18 cellular contexts compared by ENCODE assay signal in the genomic region with DNA sequence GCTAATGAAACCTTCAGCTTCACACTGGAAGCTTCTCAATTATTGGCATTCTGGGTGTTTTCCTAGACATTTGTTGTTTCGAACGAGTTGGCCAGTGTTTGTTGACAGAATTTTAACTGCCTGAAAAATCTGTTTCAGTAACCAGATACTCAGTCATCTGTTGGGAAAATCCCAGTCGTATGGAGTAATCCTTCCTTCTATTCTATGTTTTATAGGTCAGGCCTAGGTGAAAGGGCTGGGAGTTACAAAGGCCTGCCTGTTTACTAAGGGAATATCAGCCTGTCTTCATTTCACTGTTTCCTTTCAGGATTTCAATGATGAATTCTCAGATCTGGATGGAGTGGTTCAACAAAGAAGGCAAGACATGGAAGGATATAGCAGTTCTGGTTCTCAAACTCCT. TPM values are rescaled to one million over a fixed set of nuclear protein-coding genes. Genes with fewer than 3 reads are reported as not detected.
A peak's percentile ranks its signal among the peaks of the same experiment; 100 is the strongest.
DNase-seq lines count a peak whose midpoint lies in the region; TF ChIP-seq lines count a peak whose summit lies in the region.
"Had no signal": no experiment of that assay in that cellular context is flagged by ENCODE, and none has a peak within 500 bp of the region (broad histone marks: within the 10 kb centered on the region; RNA-seq: fewer than 3 reads in every experiment).

No MANE protein-coding gene starts in this region.

- TF ChIP-seq CTCF in HFFc6 (IDR thresholded peaks at IDR 0.05) (no peak), tibial artery (IDR thresholded peaks at IDR 0.05) (no peak)

- peak overlapping the region; percentile 83 for H3K27ac ChIP-seq in angular gyrus (ENCODE audit: low read depth, low read length)
- peak overlapping the region; percentile 25 to 60 for H3K27ac ChIP-seq in tibial artery
- H3K27ac ChIP-seq: HL-60, right atrium auricular region had no signal

- no peaks in the 10 kb centered on the region for H3K9me3 ChIP-seq in tibial artery
- H3K9me3 ChIP-seq: right atrium auricular region had no signal

- H3K4me1 ChIP-seq in tibial artery, result peaks cover 0 to 43% (median 14%) of the 10 kb centered on the region in 4 donors

- H3K4me3 Mint-ChIP-seq in HFFc6, result no peak overlapping the region
- H3K4me3 Mint-ChIP-seq: activated naive CD8-positive, alpha-beta T cell treated with anti-CD3 and anti-CD28 coated beads, Interleukin-2, amount 50 U/mL, for 24 hours; naive B cell; stimulated activated memory B cell treated with anti-CD40 and anti-IgM and Interleukin-4, amounts not matched to agents 10 μg/mL and 1 μg/mL and 100 μg/mL, for 72 hours had no signal

- peaks cover 74% of the 10 kb centered on the region for H3K36me3 Mint-ChIP-seq in HFFc6 (ENCODE audit: low read depth)

- no peak overlapping the region for H3K4me3 ChIP-seq in tibial artery
- H3K4me3 ChIP-seq: right atrium auricular region had no signal

- no peaks in the 10 kb centered on the region for H3K9me3 Mint-ChIP-seq in HFFc6
- H3K9me3 Mint-ChIP-seq: activated naive CD8-positive, alpha-beta T cell treated with anti-CD3 and anti-CD28 coated beads, Interleukin-2, amount 50 U/mL, for 24 hours; naive B cell; stimulated activated memory B cell treated with anti-CD40 and anti-IgM and Interleukin-4, amounts not matched to agents 10 μg/mL and 1 μg/mL and 100 μg/mL, for 72 hours had no signal

- peaks cover 67 to 84% (median 74%) of the 10 kb centered on the region in 3 donors for H3K36me3 ChIP-seq in tibial artery

- no peaks in the 10 kb centered on the region for H3K27me3 ChIP-seq in tibial artery
- H3K27me3 ChIP-seq: right atrium auricular region had no signal

- H3K27me3 Mint-ChIP-seq in HFFc6 (ENCODE audit: insufficient read depth), result peaks cover 4% of the 10 kb centered on the region; the same call in 1 of the 2 replicates
- H3K27me3 Mint-ChIP-seq: activated naive CD8-positive, alpha-beta T cell treated with anti-CD3 and anti-CD28 coated beads, Interleukin-2, amount 50 U/mL, for 24 hours; naive B cell; stimulated activated memory B cell treated with anti-CD40 and anti-IgM and Interleukin-4, amounts not matched to agents 10 μg/mL and 1 μg/mL and 100 μg/mL, for 72 hours had no signal

- DNase-seq in HFFc6 (no peak), iris pigment epithelial cell (ENCODE audit: low read depth) (peak; percentile 77), tibial artery (no peak), HUDEP-2 (lab: John Stamatoyannopoulos, UW; ENCODE audit: unreplicated experiment in 76 of 76) (no peak), NOMO-1 treated with dmso at 0.1 percent for 144 hours (lab: John Stamatoyannopoulos, UW; ENCODE audit: unreplicated experiment) (no peak)
- DNase-seq in effector CD8-positive, alpha-beta T cell (lab: John Stamatoyannopoulos, UW), result no peak
- DNase-seq: activated CD4-positive, CD25-positive, alpha-beta regulatory T cell treated with anti-CD3 and anti-CD28 coated beads, Interleukin-2, amount 50 U/mL, for 72 hours; activated naive CD8-positive, alpha-beta T cell treated with anti-CD3 and anti-CD28 coated beads, Interleukin-2, amount 50 U/mL, for 24 hours; activated T-cell treated with anti-CD3 and anti-CD28 coated beads for 4 hours; GF-D8; kidney; naive B cell; NCI-H2081 treated with DMSO at 0.1 percent for 48 hours; stimulated activated CD4-positive, alpha-beta T cell treated with anti-CD3 and anti-CD28 coated beads, Interleukin-4, amount 100 ng/mL, for 1 hour had no signal

- H3K4me1 Mint-ChIP-seq in HFFc6 (ENCODE audit: low read depth), result peaks cover 57% of the 10 kb centered on the region
- H3K4me1 Mint-ChIP-seq: activated naive CD8-positive, alpha-beta T cell treated with anti-CD3 and anti-CD28 coated beads, Interleukin-2, amount 50 U/mL, for 24 hours; naive B cell; stimulated activated memory B cell treated with anti-CD40 and anti-IgM and Interleukin-4, amounts not matched to agents 10 μg/mL and 1 μg/mL and 100 μg/mL, for 72 hours had no signal

- intact Hi-C loops in tibial artery (cut with DNase I; ENCODE audit: low total_unique reads), result no loop called here

- peak overlapping the region; percentile 76 for H3K27ac Mint-ChIP-seq in HFFc6
- H3K27ac Mint-ChIP-seq: activated naive CD8-positive, alpha-beta T cell treated with anti-CD3 and anti-CD28 coated beads, Interleukin-2, amount 50 U/mL, for 24 hours; naive B cell; stimulated activated memory B cell treated with anti-CD40 and anti-IgM and Interleukin-4, amounts not matched to agents 10 μg/mL and 1 μg/mL and 100 μg/mL, for 72 hours had no signal

RNA-seq across cellular contexts. Expression of gene GRAMD2B, which starts 59.9 kb away (rescaled TPM):
- 100 to 1,000 TPM in 2 of 6 experiments, 10 to 100 TPM in 4; 69.2 to 154 (median 80.5) TPM for total RNA-seq in HFFc6 (2021; fragmentation: NEBNext Ultra II Directional; extraction: Animal tissue kit (Norgen Biotek cat#: 25700))
